Comparison of ENCODE assay signal across 10 cellular contexts in genomic region chr20:48656661-48657211, GRCh38.
DNase-seq lines count a peak whose midpoint lies in the region; ATAC-seq and TF ChIP-seq lines count a peak whose summit lies in the region.
"Had no signal": no experiment of that assay in that cellular context is flagged by ENCODE, and none has a peak within 500 bp of the region (broad histone marks: within the 10 kb centered on the region; RNA-seq: fewer than 3 reads in every experiment).

No MANE protein-coding gene starts in this region.

- no peak overlapping the region for H2AFZ ChIP-seq in mammary epithelial cell (ENCODE audit: low read depth, low read length)

- H3K27ac ChIP-seq in mammary epithelial cell (ENCODE audit: insufficient read depth, low read depth, low read length) (no peak overlapping the region), foreskin keratinocyte (no peak overlapping the region), substantia nigra (ENCODE audit: low read depth, low read length, poor library complexity, severe bottlenecking) (peak overlapping the region; percentile 100)
- H3K27ac ChIP-seq in naive thymus-derived CD4-positive, alpha-beta T cell (ENCODE audit: low read depth, low read length) = no peak overlapping the region

- CTCF ChIA-PET in MCF 10A (lab: Yijun Ruan, JAX) = interaction anchor here (0.7 to 12.5 kb wide), 46 partner anchors 10 to 1888 kb away, joined by 3 to 365 read pairs (median 5); no protein-coding TSS in a partner anchor
- CTCF ChIA-PET in mammary epithelial cell (lab: Charles Lee; ENCODE audit: low non-redundant PET) = interaction anchor here (2.1 kb wide), 1 partner anchor 248 kb away, joined by 19 read pairs; no protein-coding TSS in a partner anchor
- CTCF ChIA-PET in naive thymus-derived CD4-positive, alpha-beta T cell (lab: Charles Lee) = interaction anchor here (0.6 to 8.1 kb wide), 8 partner anchors 10 to 1890 kb away, joined by 3 to 78 read pairs (median 5); no protein-coding TSS in a partner anchor

- peaks cover 19% of the 10 kb centered on the region for H3K4me1 Mint-ChIP-seq in MCF 10A (ENCODE audit: insufficient read depth, unreplicated experiment)
- H3K4me1 Mint-ChIP-seq in naive thymus-derived CD4-positive, alpha-beta T cell = peaks cover 0 to 8% (median 3%) of the 10 kb centered on the region in 7 donors

- H3K27me3 Mint-ChIP-seq in MCF 10A (ENCODE audit: insufficient read depth, unreplicated experiment) = peaks cover 53% of the 10 kb centered on the region
- H3K27me3 Mint-ChIP-seq in naive thymus-derived CD4-positive, alpha-beta T cell = no peaks in the 10 kb centered on the region

- H3K27me3 ChIP-seq in mammary epithelial cell (ENCODE audit: insufficient read depth, low read length) (no peaks in the 10 kb centered on the region), foreskin keratinocyte (peaks cover 19% of the 10 kb centered on the region)
- H3K27me3 ChIP-seq in naive thymus-derived CD4-positive, alpha-beta T cell (ENCODE audit: control insufficient read depth in 2 of 2, insufficient read depth in 2 of 2, low read length in 2 of 2) = no peaks in the 10 kb centered on the region

- POLR2A ChIA-PET in MCF 10A (lab: Yijun Ruan, JAX) = interaction anchor here (0.7 to 2.8 kb wide), 3 partner anchors 249 to 426 kb away, joined by 3 to 18 read pairs (median 4); no protein-coding TSS in a partner anchor
- POLR2A ChIA-PET in naive thymus-derived CD4-positive, alpha-beta T cell (lab: Charles Lee) = interaction anchor here (0.8 kb wide), 1 partner anchor 248 kb away, joined by 3 read pairs; no protein-coding TSS in a partner anchor

- H3K36me3 Mint-ChIP-seq in MCF 10A (ENCODE audit: insufficient read depth, unreplicated experiment) = no peaks in the 10 kb centered on the region
- H3K36me3 Mint-ChIP-seq in naive thymus-derived CD4-positive, alpha-beta T cell = peaks cover 4 to 31% (median 11%) of the 10 kb centered on the region in 5 donors

- no TSS peak for BruUV-seq in MCF 10A (replicated peaks; lab: Mats Ljungman, UMichigan)
- BruUV-seq in mammary epithelial cell (replicated peaks; lab: Mats Ljungman, UMichigan) = no TSS peak

- no peak overlapping the region for H3K4me2 ChIP-seq in mammary epithelial cell (ENCODE audit: insufficient read depth, low read depth, low read length)

- no peak for ATAC-seq in foreskin keratinocyte
- no peak for ATAC-seq in naive thymus-derived CD4-positive, alpha-beta T cell

- no peaks in the 10 kb centered on the region for H3K79me2 ChIP-seq in mammary epithelial cell (ENCODE audit: insufficient read depth, low read length)

- no peaks in the 10 kb centered on the region for H3K9me3 ChIP-seq in mammary epithelial cell (replicated peaks; ENCODE audit: insufficient read depth, low read length)
- no peaks in the 10 kb centered on the region for H3K9me3 ChIP-seq in naive thymus-derived CD4-positive, alpha-beta T cell (ENCODE audit: control insufficient read depth in 2 of 3, low read length in 3 of 3)

- H3K9ac ChIP-seq in mammary epithelial cell (ENCODE audit: insufficient read depth, low read length) = no peak overlapping the region

- in situ Hi-C loops in mammary epithelial cell (cut with MboI; ENCODE audit: low sequenced_read_pairs in 2 of 2) = loop anchor here (5.0 kb wide), 2 partner anchors 246 to 251 kb away; no protein-coding TSS in a partner anchor

- peak; percentile 34 for TF ChIP-seq CTCF in MCF 10A (IDR thresholded peaks at IDR 0.05; ENCODE audit: unreplicated experiment)
- TF ChIP-seq CTCF in mammary epithelial cell (conservative IDR thresholded peaks at IDR 0.05 in 1 of 2, IDR thresholded peaks at IDR 0.05 in 1 of 2; ENCODE audit: extremely low read depth in 1 of 2, insufficient read depth in 1 of 2, low read depth in 1 of 2, low read length in 2 of 2) = no peak
- TF ChIP-seq CTCF in foreskin keratinocyte (conservative IDR thresholded peaks at IDR 0.05) = peak; percentile 30

- no peaks in the 10 kb centered on the region for H3K9me3 Mint-ChIP-seq in MCF 10A (ENCODE audit: unreplicated experiment)
- peaks cover 0 to 8% (median 0%) of the 10 kb centered on the region in 11 donors for H3K9me3 Mint-ChIP-seq in naive thymus-derived CD4-positive, alpha-beta T cell

- dilution Hi-C loops in mammary epithelial cell (cut with HindIII; ENCODE audit: low sequenced_read_pairs) = loop anchor here (10.0 kb wide), 1 partner anchor 248 kb away; no protein-coding TSS in a partner anchor

- 67% methylated on average over 8 of the region's 15 CpGs for WGBS in mammary epithelial cell (ENCODE audit: low coverage, missing lambda C conversion rate)

- no peaks in the 10 kb centered on the region for H4K20me1 ChIP-seq in mammary epithelial cell (ENCODE audit: insufficient read depth, low read length)

- H3K4me3 Mint-ChIP-seq in MCF 10A (ENCODE audit: unreplicated experiment) = no peak overlapping the region
- no peak overlapping the region for H3K4me3 Mint-ChIP-seq in naive thymus-derived CD4-positive, alpha-beta T cell

- peak; percentile 66 for DNase-seq in MCF 10A (ENCODE audit: unreplicated experiment)
- DNase-seq in mammary epithelial cell = no peak
- peak; percentile 57 for DNase-seq in RPMI8226
- no peak for DNase-seq in foreskin keratinocyte
- DNase-seq in substantia nigra (lab: John Stamatoyannopoulos, UW) = peak; percentile 53 to 99 (median 92)
- no peak for DNase-seq in activated CD4-positive, alpha-beta T cell treated with anti-CD3 and anti-CD28 coated beads, Interleukin-2, amount 50 U/mL, for 1 hour
- DNase-seq in naive thymus-derived CD4-positive, alpha-beta T cell = no peak
- DNase-seq in NCI-H69 (lab: John Stamatoyannopoulos, UW) = no peak
- DNase-seq: activated CD4-positive, alpha-beta T cell treated with anti-CD3 and anti-CD28 coated beads for 1 hour; NCI-H1048 had no signal

- no peaks in the 10 kb centered on the region for H3K4me1 ChIP-seq in mammary epithelial cell (ENCODE audit: insufficient read depth, low read length)
- no peaks in the 10 kb centered on the region for H3K4me1 ChIP-seq in foreskin keratinocyte
- H3K4me1 ChIP-seq in naive thymus-derived CD4-positive, alpha-beta T cell (ENCODE audit: control insufficient read depth in 2 of 2, insufficient read depth in 2 of 2, low read length in 2 of 2) = peaks cover 0 to 3% of the 10 kb centered on the region in 2 donors

- no peak overlapping the region for H3K27ac Mint-ChIP-seq in MCF 10A (ENCODE audit: low read depth, unreplicated experiment)
- peak overlapping the region in 1 of 9 donors; percentile 20 for H3K27ac Mint-ChIP-seq in naive thymus-derived CD4-positive, alpha-beta T cell

- intact Hi-C loops in MCF 10A (cut with micrococcal nuclease) (loop anchor here (1.0 kb wide), 1 partner anchor 249 kb away; no protein-coding TSS in a partner anchor), mammary epithelial cell (cut with micrococcal nuclease) (loop anchor here (1.0 kb wide), 1 partner anchor 249 kb away; no protein-coding TSS in a partner anchor)
- intact Hi-C loops in naive thymus-derived CD4-positive, alpha-beta T cell (cut with micrococcal nuclease) = loop anchor here (1.0 to 5.0 kb wide), 3 partner anchors 171 to 266 kb away; partner anchors contain the start of genes ARFGEF2 (in 1 of the 2) and PREX1 (in 1 of the 2)

- H3K36me3 ChIP-seq in mammary epithelial cell (ENCODE audit: insufficient read depth, low read length) = no peaks in the 10 kb centered on the region
- H3K36me3 ChIP-seq in naive thymus-derived CD4-positive, alpha-beta T cell (ENCODE audit: control insufficient read depth in 2 of 3, insufficient read depth in 3 of 3, low read length in 3 of 3) = peaks cover 4 to 33% (median 30%) of the 10 kb centered on the region in 3 experiments

- no peak overlapping the region for H3K4me3 ChIP-seq in mammary epithelial cell (replicated peaks in 1 of 3; ENCODE audit: insufficient read depth in 1 of 3, low read depth in 2 of 3, low read length in 3 of 3)
- no peak overlapping the region for H3K4me3 ChIP-seq in naive thymus-derived CD4-positive, alpha-beta T cell (ENCODE audit: low read length)

Comparison
In these comparisons a context has a peak if more than half of its experiments do, and no peak if none do; other contexts are left out.
1. DNase-seq: peak in MCF 10A (single experiment), RPMI8226 (single experiment) and substantia nigra (49 of 49); none in mammary epithelial cell (single experiment), foreskin keratinocyte (0 of 2), activated CD4-positive, alpha-beta T cell treated with anti-CD3 and anti-CD28 coated beads, Interleukin-2, amount 50 U/mL, for 1 hour (single experiment), naive thymus-derived CD4-positive, alpha-beta T cell (0 of 9) and NCI-H69 (single experiment).
2. CTCF ChIP-seq: peak in MCF 10A (single experiment) and foreskin keratinocyte (single experiment); none in mammary epithelial cell (0 of 2).